ENCODE assay signal across 19 cellular contexts in the genomic region with DNA sequence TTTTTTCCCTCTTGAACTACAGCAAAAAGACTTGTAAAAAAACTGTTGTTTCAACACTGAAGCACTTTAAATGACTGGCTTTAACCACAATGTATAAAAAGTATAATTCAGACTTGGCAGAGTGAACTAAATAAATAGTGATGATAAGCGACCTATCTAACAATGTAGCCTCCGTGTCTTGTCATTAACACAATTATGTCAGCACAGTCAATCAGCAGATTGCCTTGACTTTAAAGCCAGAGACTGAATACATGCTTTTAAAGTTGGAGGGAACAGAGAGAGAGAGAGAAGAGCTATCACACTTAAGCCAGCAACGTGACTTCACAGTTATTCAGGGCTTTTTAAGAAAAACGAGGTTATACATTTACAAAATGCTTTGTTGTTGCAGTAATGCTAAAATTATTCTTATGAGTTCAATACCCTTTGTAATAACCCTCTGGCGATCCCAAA.
DNase-seq lines count a peak whose midpoint lies in the region; ATAC-seq, FAIRE-seq and TF ChIP-seq lines count a peak whose summit lies in the region.
"Had no signal": no experiment of that assay in that cellular context is flagged by ENCODE, and none has a peak within 500 bp of the region (broad histone marks: within the 10 kb centered on the region; RNA-seq: fewer than 3 reads in every experiment).

No MANE protein-coding gene starts in this region.

- H3K27me3 ChIP-seq in GM23338 (ENCODE audit: insufficient read depth) = no peaks in the 10 kb centered on the region
- H3K27me3 ChIP-seq in SK-N-SH (ENCODE audit: insufficient read depth) = no peaks in the 10 kb centered on the region
- H3K27me3 ChIP-seq in pancreas = no peaks in the 10 kb centered on the region
- H3K27me3 ChIP-seq: right lobe of liver had no signal

- H3F3A ChIP-seq in GM23338 (replicated peaks; ENCODE audit: low read depth) (no peaks in the 10 kb centered on the region), SK-N-SH (replicated peaks; ENCODE audit: insufficient read depth) (peaks cover 42% of the 10 kb centered on the region)

- H3K9ac ChIP-seq in SK-N-SH = peak overlapping the region; percentile 32; the same call in 1 of the 2 replicates

- H3K4me2 ChIP-seq in GM23338 = no peak overlapping the region
- H3K4me2 ChIP-seq in SK-N-SH = peak overlapping the region; percentile 51; the same call in 1 of the 2 replicates

- H3K4me1 Mint-ChIP-seq in GM23338 (peaks cover 4% of the 10 kb centered on the region), nephron (peaks cover 9% of the 10 kb centered on the region)
- H3K4me1 Mint-ChIP-seq: naive B cell; stimulated activated effector memory CD8-positive, alpha-beta T cell treated with anti-CD3 and anti-CD28 coated beads, Interleukin-12 subunit alpha, Interleukin-12 subunit beta, amount 100 ng/mL, for 72 hours had no signal

- H3K36me3 Mint-ChIP-seq in GM23338 (ENCODE audit: low read depth) (peaks cover 13% of the 10 kb centered on the region), nephron (ENCODE audit: low read depth) (peaks cover 2% of the 10 kb centered on the region)
- H3K36me3 Mint-ChIP-seq: activated naive CD4-positive, alpha-beta T cell treated with anti-CD3 and anti-CD28 coated beads, Interleukin-2, amount 50 U/mL, for 72 hours; naive B cell; stimulated activated effector memory CD8-positive, alpha-beta T cell treated with anti-CD3 and anti-CD28 coated beads, Interleukin-12 subunit alpha, Interleukin-12 subunit beta, amount 100 ng/mL, for 72 hours had no signal

- FAIRE-seq in pancreas (lab: Jason Lieb, UNC) = no peak
- FAIRE-seq: GM18507, kidney had no signal

- H3K27ac Mint-ChIP-seq in GM23338 = no peak overlapping the region
- H3K27ac Mint-ChIP-seq in nephron = peak overlapping the region in 2 of 3 experiments; percentile 37 to 60
- H3K27ac Mint-ChIP-seq: activated naive CD4-positive, alpha-beta T cell treated with anti-CD3 and anti-CD28 coated beads, Interleukin-2, amount 50 U/mL, for 72 hours; naive B cell; stimulated activated effector memory CD8-positive, alpha-beta T cell treated with anti-CD3 and anti-CD28 coated beads, Interleukin-12 subunit alpha, Interleukin-12 subunit beta, amount 100 ng/mL, for 72 hours had no signal

- intact Hi-C loops in pancreas (cut with DNase I) = no loop called here

- H3K79me2 ChIP-seq in GM23338 (replicated peaks; ENCODE audit: insufficient read depth) (no peaks in the 10 kb centered on the region), SK-N-SH (ENCODE audit: insufficient read depth) (no peaks in the 10 kb centered on the region)

- H3K27ac ChIP-seq in GM23338 (ENCODE audit: low read depth) (no peak overlapping the region), SK-N-SH (ENCODE audit: low read depth in 2 of 2, low read length in 1 of 2) (peak overlapping the region; percentile 72 to 74; a peak in 3 of 4 replicates), pancreas (no peak overlapping the region)
- H3K27ac ChIP-seq: right lobe of liver had no signal

- H3K4me3 ChIP-seq in GM23338 (no peak overlapping the region), SK-N-SH (ENCODE audit: low read depth in 2 of 2, low read length in 1 of 2) (no peak overlapping the region), pancreas (no peak overlapping the region)
- H3K4me3 ChIP-seq: right lobe of liver had no signal

- H3K9me3 ChIP-seq in SK-N-SH (peaks cover 9% of the 10 kb centered on the region; the same call in 1 of the 2 replicates), pancreas (no peaks in the 10 kb centered on the region)
- H3K9me3 ChIP-seq: right lobe of liver had no signal

- TF ChIP-seq CTCF in GM23338 (conservative IDR thresholded peaks at IDR 0.05; ENCODE audit: low read depth in 2 of 2) = no peak
- TF ChIP-seq CTCF in SK-N-SH (IDR thresholded peaks at IDR 0.05) = no peak
- no peak for TF ChIP-seq CTCF in nephron (IDR thresholded peaks at IDR 0.05; ENCODE audit: unreplicated experiment in 3 of 3)
- no peak for TF ChIP-seq CTCF in pancreas (IDR thresholded peaks at IDR 0.05)

- CTCF ChIA-PET in SK-N-SH (lab: Yijun Ruan, JAX) = no interaction called here

- peak overlapping the region; percentile 28; the same call in 1 of the 2 replicates for H2AFZ ChIP-seq in GM23338
- peak overlapping the region; percentile 54; the same call in 1 of the 2 replicates for H2AFZ ChIP-seq in SK-N-SH (ENCODE audit: low read depth)

- ATAC-seq in GM23338 = no peak
- ATAC-seq in pancreas = no peak
- ATAC-seq: activated naive CD4-positive, alpha-beta T cell treated with anti-CD3 and anti-CD28 coated beads, Interleukin-2, amount 50 U/mL, for 72 hours; right lobe of liver; stimulated activated effector memory CD8-positive, alpha-beta T cell treated with anti-CD3 and anti-CD28 coated beads, Interleukin-12 subunit alpha, Interleukin-12 subunit beta, amount 100 ng/mL, for 72 hours had no signal

- H3K4me3 Mint-ChIP-seq in GM23338 (no peak overlapping the region), nephron (no peak overlapping the region)
- H3K4me3 Mint-ChIP-seq: naive B cell; stimulated activated effector memory CD8-positive, alpha-beta T cell treated with anti-CD3 and anti-CD28 coated beads, Interleukin-12 subunit alpha, Interleukin-12 subunit beta, amount 100 ng/mL, for 72 hours had no signal

- no peak for TF ChIP-seq EP300 in SK-N-SH (IDR thresholded peaks at IDR 0.05; ENCODE audit: borderline replicate concordance in 1 of 2, low read depth in 1 of 2, low read length in 1 of 2)

- POLR2A ChIA-PET in SK-N-SH (lab: Yijun Ruan, JAX) = no interaction called here

- H3K36me3 ChIP-seq in GM23338 (ENCODE audit: insufficient read depth) = no peaks in the 10 kb centered on the region
- H3K36me3 ChIP-seq in SK-N-SH (replicated peaks in 1 of 2; ENCODE audit: control insufficient read depth in 1 of 2, insufficient read depth in 2 of 2, low read length in 1 of 2) = peaks cover 0 to 7% of the 10 kb centered on the region in 2 experiments
- H3K36me3 ChIP-seq in pancreas = no peaks in the 10 kb centered on the region
- H3K36me3 ChIP-seq: right lobe of liver had no signal

- H3K9me2 ChIP-seq in GM23338 (ENCODE audit: insufficient read depth) = no peaks in the 10 kb centered on the region; the same call in 1 of the 2 replicates
- no peaks in the 10 kb centered on the region for H3K9me2 ChIP-seq in SK-N-SH

- H3K27me3 Mint-ChIP-seq in GM23338 (ENCODE audit: insufficient read depth, low read depth, poor library complexity) (peaks cover 1% of the 10 kb centered on the region), nephron (ENCODE audit: low read depth) (no peaks in the 10 kb centered on the region)
- H3K27me3 Mint-ChIP-seq: naive B cell had no signal

- H3K4me1 ChIP-seq in GM23338 (ENCODE audit: insufficient read depth) (peaks cover 13% of the 10 kb centered on the region; the same call in 1 of the 2 replicates), SK-N-SH (ENCODE audit: control insufficient read depth in 1 of 2, insufficient read depth in 2 of 2, low read depth in 1 of 2, low read length in 1 of 2) (peaks cover 0 to 6% of the 10 kb centered on the region in 2 experiments; a peak in 1 of 4 replicates), pancreas (no peaks in the 10 kb centered on the region)
- H3K4me1 ChIP-seq: right lobe of liver had no signal

- TF ChIP-seq RAD21 in SK-N-SH (IDR thresholded peaks at IDR 0.05; ENCODE audit: low read length) = no peak

- H4K20me1 ChIP-seq in GM23338 (replicated peaks; ENCODE audit: insufficient read depth) (no peaks in the 10 kb centered on the region), SK-N-SH (ENCODE audit: insufficient read depth) (no peaks in the 10 kb centered on the region)

- DNase-seq in COR-L47 (lab: John Stamatoyannopoulos, UW) = peak; percentile 28
- no peak for DNase-seq in GM23338 (ENCODE audit: low spot score)
- DNase-seq in SK-N-SH = no peak
- no peak for DNase-seq in NK-92 treated with Interleukin-12 subunit alpha and Interleukin-12 subunit beta, amount 100 ng/mL, for 24 hours (lab: John Stamatoyannopoulos, UW)
- no peak for DNase-seq in NCI-H1092 treated with DMSO at 0.1 percent for 48 hours (lab: John Stamatoyannopoulos, UW)
- no peak for DNase-seq in pancreas
- DNase-seq: activated CD4-positive, alpha-beta T cell treated with anti-CD3 and anti-CD28 coated beads for 4 hours; foreskin melanocyte; kidney; mammary epithelial cell; naive B cell; NCI-H774; right lobe of liver; SHP77 treated with DMSO at 0.1 percent for 48 hours; T-helper 1 cell had no signal

- peaks cover 20% of the 10 kb centered on the region; the same call in 2 of the 3 replicates for H3K9me3 Mint-ChIP-seq in GM23338
- peaks cover 6% of the 10 kb centered on the region for H3K9me3 Mint-ChIP-seq in nephron

- 18% methylated on average over 5 of the region's 5 CpGs for WGBS in SK-N-SH (ENCODE audit: low lambda C conversion rate)
- 51 to 55% methylated on average over 5 of the region's 5 CpGs for WGBS in pancreas, 2 donors

TF ChIP-seq in SK-N-SH, 30 proteins besides CTCF, POLR2A, EP300 and RAD21:
- TF ChIP-seq PBX3 (IDR thresholded peaks at IDR 0.05) (peak; percentile 71; the same call in 1 of the 2 replicates), GABPA (IDR thresholded peaks at IDR 0.05; ENCODE audit: low read depth) (no peak), YY1 (IDR thresholded peaks at IDR 0.05; ENCODE audit: low read depth) (no peak), MAX (IDR thresholded peaks at IDR 0.05; ENCODE audit: low read depth) (peak; percentile 60; the same call in 1 of the 2 replicates), ELF1 (IDR thresholded peaks at IDR 0.05) (no peak)

Comparison
In these comparisons a context has a peak if more than half of its experiments do, and no peak if none do; other contexts are left out.
1. H3K27ac ChIP-seq: peak in SK-N-SH (2 of 2); none in GM23338 (single experiment) and pancreas (0 of 4).